In genomic region chr7:100604078-100604975, GRCh38 we compare ENCODE assay signal across 8 cellular contexts. TPM values are rescaled to one million over a fixed set of nuclear protein-coding genes. Genes with fewer than 3 reads are reported as not detected.
DNase-seq lines count a peak whose midpoint lies in the region; ATAC-seq and TF ChIP-seq lines count a peak whose summit lies in the region.

No MANE protein-coding gene starts in this region.

- H3K9ac ChIP-seq in fibroblast of lung (ENCODE audit: insufficient read depth, low read length) = peak overlapping the region; percentile 60

- ATAC-seq in HG03342 (IDR thresholded peaks at IDR 0.05; ENCODE audit: unreplicated experiment) = peak; percentile 51
- ATAC-seq in natural killer cell treated with Interleukin-12 subunit alpha and Interleukin-12 subunit beta and Interleukin-15 and Interleukin-18, amount 100 ng/mL, for 72 hours = peak; percentile 84 to 87

- H3K27ac Mint-ChIP-seq in natural killer cell treated with Interleukin-12 subunit alpha and Interleukin-12 subunit beta and Interleukin-15 and Interleukin-18, amount 100 ng/mL, for 72 hours = peak overlapping the region; percentile 63 to 77

- peak overlapping the region; percentile 92 for H3K4me2 ChIP-seq in fibroblast of lung (ENCODE audit: extremely low read depth, insufficient read depth, low read length)

- H3K27me3 ChIP-seq in fibroblast of lung (ENCODE audit: control insufficient read depth, insufficient read depth, low read length) = no peaks in the 10 kb centered on the region

- peak; percentile 84 for DNase-seq in DMS 273 (lab: John Stamatoyannopoulos, UW; ENCODE audit: unreplicated experiment)
- DNase-seq in DMS 273 treated with DMSO at 0.1 percent for 48 hours (lab: John Stamatoyannopoulos, UW) = no peak
- peak; percentile 91 for DNase-seq in OCI-M1 (lab: John Stamatoyannopoulos, UW)
- DNase-seq in activated T-cell treated with anti-CD3 and anti-CD28 coated beads, Interleukin-2, amount 50 U/mL, for 48 hours = peak; percentile 89
- peak; percentile 71 for DNase-seq in fibroblast of lung (ENCODE audit: low read depth in 2 of 2)
- peak; percentile 89 for DNase-seq in natural killer cell treated with Interleukin-12 subunit alpha and Interleukin-12 subunit beta and Interleukin-15 and Interleukin-18, amount 100 ng/mL, for 72 hours (ENCODE audit: low spot score)
- peak; percentile 22 for DNase-seq in superior temporal gyrus (ENCODE audit: extremely low spot score)

- H3K4me3 Mint-ChIP-seq in natural killer cell treated with Interleukin-12 subunit alpha and Interleukin-12 subunit beta and Interleukin-15 and Interleukin-18, amount 100 ng/mL, for 72 hours = peak overlapping the region; percentile 86

- H3K79me2 ChIP-seq in fibroblast of lung (ENCODE audit: control insufficient read depth, insufficient read depth, low read length) = peaks cover 20% of the 10 kb centered on the region

- no peaks in the 10 kb centered on the region for H3K27me3 Mint-ChIP-seq in natural killer cell treated with Interleukin-12 subunit alpha and Interleukin-12 subunit beta and Interleukin-15 and Interleukin-18, amount 100 ng/mL, for 72 hours

- H3K9me3 Mint-ChIP-seq in natural killer cell treated with Interleukin-12 subunit alpha and Interleukin-12 subunit beta and Interleukin-15 and Interleukin-18, amount 100 ng/mL, for 72 hours = no peaks in the 10 kb centered on the region

- H3K36me3 ChIP-seq in fibroblast of lung (ENCODE audit: control insufficient read depth, insufficient read depth, low read length) = peaks cover 19% of the 10 kb centered on the region

- TF ChIP-seq CTCF in fibroblast of lung (conservative IDR thresholded peaks at IDR 0.05 in 1 of 2, IDR thresholded peaks at IDR 0.05 in 1 of 2; ENCODE audit: low read depth in 1 of 2, low read length in 2 of 2) = peak; percentile 30 to 33

- H3K4me1 Mint-ChIP-seq in natural killer cell treated with Interleukin-12 subunit alpha and Interleukin-12 subunit beta and Interleukin-15 and Interleukin-18, amount 100 ng/mL, for 72 hours (ENCODE audit: low read depth in 2 of 2) = peaks cover 7 to 21% of the 10 kb centered on the region in 2 donors

- H3K4me1 ChIP-seq in fibroblast of lung (ENCODE audit: control insufficient read depth, extremely low read depth, insufficient read depth, low read length) = peaks cover 4% of the 10 kb centered on the region

- H3K27ac ChIP-seq in fibroblast of lung (ENCODE audit: insufficient read depth, low read length) = peak overlapping the region; percentile 79

- peak overlapping the region; percentile 65 to 98 (median 92) for H3K4me3 ChIP-seq in fibroblast of lung (replicated peaks in 1 of 4; ENCODE audit: control extremely low read depth in 1 of 4, insufficient read depth in 1 of 4, low read depth in 3 of 4, low read length in 4 of 4)

- no peaks in the 10 kb centered on the region for H3K9me3 ChIP-seq in fibroblast of lung (ENCODE audit: control insufficient read depth, insufficient read depth, low read depth, low read length)

- H4K20me1 ChIP-seq in fibroblast of lung (ENCODE audit: control insufficient read depth, extremely low read depth, insufficient read depth, low read length) = no peaks in the 10 kb centered on the region

- no peak overlapping the region for H2AFZ ChIP-seq in fibroblast of lung (ENCODE audit: low read length)

- H3K36me3 Mint-ChIP-seq in natural killer cell treated with Interleukin-12 subunit alpha and Interleukin-12 subunit beta and Interleukin-15 and Interleukin-18, amount 100 ng/mL, for 72 hours = no peaks in the 10 kb centered on the region

RNA-seq across cellular contexts. Expression of gene PCOLCE, which starts 2.2 kb away (rescaled TPM):
- 116 and 128 TPM in 2 replicates for total RNA-seq in fibroblast of lung
- 176 and 211 TPM in 2 replicates for polyA plus RNA-seq in fibroblast of lung
- 521 and 677 TPM in 2 replicates for polyA plus RNA-seq in fibroblast of lung (2012)
- 250 and 558 TPM in 2 replicates for polyA minus RNA-seq in fibroblast of lung (ENCODE audit: low replicate concordance)
- total RNA-seq in natural killer cell treated with Interleukin-12 subunit alpha and Interleukin-12 subunit beta and Interleukin-15 and Interleukin-18, amount 100 ng/mL, for 72 hours = 1 to 10 TPM; 5.4 to 5.6 TPM

RNA-seq across cellular contexts. Expression of gene MOSPD3, which starts 8.0 kb away (rescaled TPM):
- 3.9 and 5.9 TPM in 2 replicates for total RNA-seq in fibroblast of lung
- 12.8 and 13.8 TPM in 2 replicates for polyA plus RNA-seq in fibroblast of lung
- 21.3 and 22.2 TPM in 2 replicates for polyA plus RNA-seq in fibroblast of lung (2012)
- 22.3 and 32.0 TPM in 2 replicates for polyA minus RNA-seq in fibroblast of lung (ENCODE audit: low replicate concordance)
- total RNA-seq in natural killer cell treated with Interleukin-12 subunit alpha and Interleukin-12 subunit beta and Interleukin-15 and Interleukin-18, amount 100 ng/mL, for 72 hours = 10 to 100 TPM; 17.6 to 19.2 TPM

RNA-seq across cellular contexts. Expression of gene FBXO24, which starts 18.2 kb away (rescaled TPM):
- total RNA-seq in fibroblast of lung = 0.33 and 0.51 TPM in 2 replicates
- 0.23 and 0.32 TPM in 2 replicates for polyA plus RNA-seq in fibroblast of lung
- polyA plus RNA-seq in fibroblast of lung (2012) = 0.27 and 0.33 TPM in 2 replicates
- 1.1 TPM in 1 of 2 replicates, not detected in the other for polyA minus RNA-seq in fibroblast of lung (ENCODE audit: low replicate concordance)
- under 1 TPM in 1 of 2 donors, not detected in 1; 0.21 TPM for total RNA-seq in natural killer cell treated with Interleukin-12 subunit alpha and Interleukin-12 subunit beta and Interleukin-15 and Interleukin-18, amount 100 ng/mL, for 72 hours

RNA-seq across cellular contexts. Expression of gene LRCH4, which starts 18.4 kb away (rescaled TPM):
- 5.6 and 7.3 TPM in 2 replicates for total RNA-seq in fibroblast of lung
- 9.6 and 11.6 TPM in 2 replicates for polyA plus RNA-seq in fibroblast of lung
- polyA plus RNA-seq in fibroblast of lung (2012) = 19.6 and 20.6 TPM in 2 replicates
- polyA minus RNA-seq in fibroblast of lung (ENCODE audit: low replicate concordance) = 13.6 and 15.3 TPM in 2 replicates
- total RNA-seq in natural killer cell treated with Interleukin-12 subunit alpha and Interleukin-12 subunit beta and Interleukin-15 and Interleukin-18, amount 100 ng/mL, for 72 hours = 100 to 1,000 TPM; 125 to 150 TPM

RNA-seq across cellular contexts. Expression of gene SAP25, which starts 30.6 kb away (rescaled TPM):
- not detected in 2 replicates for total RNA-seq in fibroblast of lung
- polyA plus RNA-seq in fibroblast of lung = 0.22 TPM in 1 of 2 replicates, not detected in the other
- 0.21 TPM in 1 of 2 replicates, not detected in the other for polyA plus RNA-seq in fibroblast of lung (2012)
- not detected in 2 replicates for polyA minus RNA-seq in fibroblast of lung (ENCODE audit: low replicate concordance)
- 10 to 100 TPM; 10.1 to 25.2 TPM for total RNA-seq in natural killer cell treated with Interleukin-12 subunit alpha and Interleukin-12 subunit beta and Interleukin-15 and Interleukin-18, amount 100 ng/mL, for 72 hours

Comparison
In these comparisons a context has a peak if more than half of its experiments do, and no peak if none do; other contexts are left out.
1. RNA of gene PCOLCE, which starts 2.2 kb away (total RNA-seq): 116 to 128 TPM in fibroblast of lung; 5.4 to 5.6 TPM in natural killer cell treated with Interleukin-12 subunit alpha and Interleukin-12 subunit beta and Interleukin-15 and Interleukin-18, amount 100 ng/mL, for 72 hours; every median in the first group is over 10 times any median in the second.